In the genomic region with DNA sequence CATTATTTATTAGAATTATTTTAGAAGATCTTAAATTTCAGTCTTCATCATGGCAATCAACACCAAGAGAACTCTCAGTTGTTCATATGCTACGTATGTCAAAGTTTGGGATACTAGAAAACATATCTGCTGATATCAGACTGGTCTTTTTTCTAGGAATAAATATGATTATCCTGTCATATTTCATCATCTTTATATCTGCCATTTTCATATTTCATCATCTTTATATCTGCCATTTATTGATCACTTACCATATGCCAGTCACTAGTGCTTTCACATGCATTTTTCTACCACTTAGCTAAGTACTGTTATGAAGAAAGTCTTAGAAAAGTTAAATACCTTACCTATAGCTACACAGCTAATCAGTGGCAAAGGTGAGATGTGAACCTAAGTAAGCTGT, we compare ENCODE assay signal across 23 cellular contexts. TPM values are rescaled to one million over a fixed set of nuclear protein-coding genes. Genes with fewer than 3 reads are reported as not detected.
A peak's percentile ranks its signal among the peaks of the same experiment; 100 is the strongest.
DNase-seq lines count a peak whose midpoint lies in the region; ATAC-seq and TF ChIP-seq lines count a peak whose summit lies in the region.
"Had no signal": no experiment of that assay in that cellular context is flagged by ENCODE, and none has a peak within 500 bp of the region (broad histone marks: within the 10 kb centered on the region; RNA-seq: fewer than 3 reads in every experiment).

No MANE protein-coding gene starts in this region.

- H3K4me3 Mint-ChIP-seq in type B pancreatic cell: peak overlapping the region; percentile 32
- H3K4me3 Mint-ChIP-seq: dendritic cell treated with granulocyte-macrophage colony-stimulating factor and Interleukin-4, amounts not matched to agents 40 ng/mL and 50 ng/mL, for 4 days had no signal

- 90 to 94% (median 93%) methylated on average over 1 of the region's 1 CpG for WGBS in heart left ventricle, 4 donors

- peaks cover 19% of the 10 kb centered on the region for H4K20me1 ChIP-seq in PC-3 (ENCODE audit: low read length)

- intact Hi-C loops in left ventricle myocardium inferior (cut with micrococcal nuclease): no loop called here
- intact Hi-C loops in heart left ventricle (cut with DNase I): loop anchor here in 2 of 10 donors (5.0 to 10.0 kb wide), 2 partner anchors 101 to 103 kb away; partner anchors contain the start of gene CMC1 (in 2 of the 2)
- intact Hi-C loops in PC-3 (cut with micrococcal nuclease): no loop called here

- H3K9ac ChIP-seq in PC-3 (ENCODE audit: low read length): no peak overlapping the region
- H3K9ac ChIP-seq: parathyroid adenoma had no signal

- no peaks in the 10 kb centered on the region for H3K9me3 ChIP-seq in left ventricle myocardium inferior (replicated peaks)
- no peaks in the 10 kb centered on the region for H3K9me3 ChIP-seq in heart left ventricle
- H3K9me3 ChIP-seq in PC-3 (ENCODE audit: low read length): no peaks in the 10 kb centered on the region
- H3K9me3 ChIP-seq: uterus had no signal

- CTCF ChIA-PET in PC-3 (lab: Charles Lee): no interaction called here

- H3K27ac ChIP-seq in left ventricle myocardium inferior (replicated peaks) (no peak overlapping the region), heart left ventricle (no peak overlapping the region), PC-3 (ENCODE audit: low read length) (no peak overlapping the region)
- H3K27ac ChIP-seq: epithelial cell of prostate, HL-60, parathyroid adenoma had no signal

- H3K9me2 ChIP-seq in PC-3 (replicated peaks; ENCODE audit: low read length): no peaks in the 10 kb centered on the region

- peak overlapping the region; percentile 83 for H3K4me3 ChIP-seq in left ventricle myocardium inferior
- H3K4me3 ChIP-seq in heart left ventricle: no peak overlapping the region
- peak overlapping the region; percentile 85; the same call in 1 of the 2 replicates for H3K4me3 ChIP-seq in PC-3 (ENCODE audit: low read length)
- peak overlapping the region; percentile 85 for H3K4me3 ChIP-seq in fibroblast of pulmonary artery (replicated peaks; ENCODE audit: low read depth, low read length)

- no peaks in the 10 kb centered on the region for H3K27me3 Mint-ChIP-seq in type B pancreatic cell
- H3K27me3 Mint-ChIP-seq: dendritic cell treated with granulocyte-macrophage colony-stimulating factor and Interleukin-4, amounts not matched to agents 40 ng/mL and 50 ng/mL, for 4 days had no signal

- no peaks in the 10 kb centered on the region for H3K9me3 Mint-ChIP-seq in type B pancreatic cell
- H3K9me3 Mint-ChIP-seq: dendritic cell treated with granulocyte-macrophage colony-stimulating factor and Interleukin-4, amounts not matched to agents 40 ng/mL and 50 ng/mL, for 4 days had no signal

- H3K4me2 ChIP-seq in PC-3 (ENCODE audit: low read length): peak overlapping the region; percentile 88

- peaks cover 3% of the 10 kb centered on the region for H3K36me3 Mint-ChIP-seq in type B pancreatic cell

- H3K36me3 ChIP-seq in left ventricle myocardium inferior (no peaks in the 10 kb centered on the region), heart left ventricle (no peaks in the 10 kb centered on the region), PC-3 (ENCODE audit: low read depth, low read length) (no peaks in the 10 kb centered on the region)
- H3K36me3 ChIP-seq: uterus had no signal

- H3K4me1 ChIP-seq in left ventricle myocardium inferior: peaks cover 85% of the 10 kb centered on the region
- H3K4me1 ChIP-seq in heart left ventricle: peaks cover 0 to 80% (median 49%) of the 10 kb centered on the region in 12 donors
- H3K4me1 ChIP-seq in PC-3 (ENCODE audit: insufficient read depth, low read length): peaks cover 34% of the 10 kb centered on the region

- H3K27me3 ChIP-seq in left ventricle myocardium inferior (ENCODE audit: low read depth): no peaks in the 10 kb centered on the region
- H3K27me3 ChIP-seq in heart left ventricle: no peaks in the 10 kb centered on the region
- no peaks in the 10 kb centered on the region for H3K27me3 ChIP-seq in PC-3 (ENCODE audit: low read length)
- H3K27me3 ChIP-seq: uterus had no signal

- H3F3A ChIP-seq in PC-3 (ENCODE audit: low read length, unreplicated experiment): no peaks in the 10 kb centered on the region

- POLR2A ChIA-PET in PC-3 (lab: Charles Lee; ENCODE audit: unreplicated experiment): no interaction called here

- DNase-seq in left ventricle myocardium inferior (no peak), heart left ventricle (no peak), PC-3 (no peak), fibroblast of pulmonary artery (ENCODE audit: low read depth) (no peak), type B pancreatic cell (ENCODE audit: extremely low spot score, unreplicated experiment) (no peak), MV-4-11 (lab: John Stamatoyannopoulos, UW) (no peak)
- DNase-seq: activated CD4-positive, CD25-positive, alpha-beta regulatory T cell; activated gamma-delta T cell treated with Interleukin-2 at 50 U/mL for 16 hours; COR-L47; H7; NCI-H1092 treated with DMSO at 0.1 percent for 48 hours; NCI-H2107; NCI-H524 treated with DMSO at 0.1 percent for 48 hours; SHP77 treated with DMSO at 0.1 percent for 48 hours; stimulated activated CD4-positive, alpha-beta T cell treated with anti-CD3 and anti-CD28 coated beads, Interleukin-2, amount 100 ng/mL, for 24 hours; T-helper 2 cell; uterus had no signal

- no TSS peak for BruUV-seq in PC-3 (replicated peaks; lab: Mats Ljungman, UMichigan)

- no peak for TF ChIP-seq CTCF in left ventricle myocardium inferior (IDR thresholded peaks at IDR 0.05; ENCODE audit: borderline replicate concordance)
- TF ChIP-seq CTCF in heart left ventricle (IDR thresholded peaks at IDR 0.05): no peak
- TF ChIP-seq CTCF in PC-3 (conservative IDR thresholded peaks at IDR 0.05; ENCODE audit: low read depth, low read length): no peak
- no peak for TF ChIP-seq CTCF in fibroblast of pulmonary artery (IDR thresholded peaks at IDR 0.05; ENCODE audit: low read length, missing control alignments)
- no peak for TF ChIP-seq CTCF in type B pancreatic cell (conservative IDR thresholded peaks at IDR 0.05)

- TF ChIP-seq POLR2A in heart left ventricle (IDR thresholded peaks at IDR 0.05): no peak

- ATAC-seq in heart left ventricle (no peak), PC-3 (no peak), HG03442 (IDR thresholded peaks at IDR 0.05; ENCODE audit: unreplicated experiment) (no peak), esophagus mucosa (no peak)

- no peak overlapping the region for H2AFZ ChIP-seq in PC-3 (ENCODE audit: low read length)
- H2AFZ ChIP-seq: parathyroid adenoma had no signal

- peaks cover 81% of the 10 kb centered on the region for H3K79me2 ChIP-seq in PC-3 (ENCODE audit: low read length)

- peaks cover 46% of the 10 kb centered on the region for H3K4me1 Mint-ChIP-seq in type B pancreatic cell (ENCODE audit: unreplicated experiment)

- H3K27ac Mint-ChIP-seq in type B pancreatic cell: no peak overlapping the region
- H3K27ac Mint-ChIP-seq: dendritic cell treated with granulocyte-macrophage colony-stimulating factor and Interleukin-4, amounts not matched to agents 40 ng/mL and 50 ng/mL, for 4 days had no signal

RNA-seq across cellular contexts. Expression of gene ZCWPW2, which starts 2.8 kb away (rescaled TPM):
- total RNA-seq in left ventricle myocardium inferior (2.2 TPM), heart left ventricle (1 to 10 TPM in 8 of 9 donors, under 1 TPM in 1; 0.94 to 4.9 (median 1.8) TPM), PC-3 (2014; rRNA removed) (not detected in 2 replicates), type B pancreatic cell (ENCODE audit: low replicate concordance) (0.71 and 0.99 TPM in 2 replicates), esophagus mucosa (0.40 TPM)
- polyA plus RNA-seq in heart left ventricle: 1 to 10 TPM in 1 of 2 donors, under 1 TPM in 1; 0.86 to 1.1 TPM

RNA-seq across cellular contexts. Expression of gene AZI2, which starts 2.9 kb away (rescaled TPM):
- total RNA-seq in left ventricle myocardium inferior (37.5 TPM), heart left ventricle (10 to 100 TPM; 21.4 to 48.1 (median 33.2) TPM), PC-3 (2014; rRNA removed) (36.3 and 40.4 TPM in 2 replicates), type B pancreatic cell (ENCODE audit: low replicate concordance) (54.0 and 59.4 TPM in 2 replicates), esophagus mucosa (46.4 TPM)
- 10 to 100 TPM; 14.3 to 37.7 TPM for polyA plus RNA-seq in heart left ventricle

Comparison
In these comparisons a context has a peak if more than half of its experiments do, and no peak if none do; other contexts are left out.
1. H3K4me3 ChIP-seq: peak in left ventricle myocardium inferior (single experiment), PC-3 (single experiment) and fibroblast of pulmonary artery (single experiment); none in heart left ventricle (0 of 12).